22 cellular contexts compared by ENCODE assay signal in the genomic region with DNA sequence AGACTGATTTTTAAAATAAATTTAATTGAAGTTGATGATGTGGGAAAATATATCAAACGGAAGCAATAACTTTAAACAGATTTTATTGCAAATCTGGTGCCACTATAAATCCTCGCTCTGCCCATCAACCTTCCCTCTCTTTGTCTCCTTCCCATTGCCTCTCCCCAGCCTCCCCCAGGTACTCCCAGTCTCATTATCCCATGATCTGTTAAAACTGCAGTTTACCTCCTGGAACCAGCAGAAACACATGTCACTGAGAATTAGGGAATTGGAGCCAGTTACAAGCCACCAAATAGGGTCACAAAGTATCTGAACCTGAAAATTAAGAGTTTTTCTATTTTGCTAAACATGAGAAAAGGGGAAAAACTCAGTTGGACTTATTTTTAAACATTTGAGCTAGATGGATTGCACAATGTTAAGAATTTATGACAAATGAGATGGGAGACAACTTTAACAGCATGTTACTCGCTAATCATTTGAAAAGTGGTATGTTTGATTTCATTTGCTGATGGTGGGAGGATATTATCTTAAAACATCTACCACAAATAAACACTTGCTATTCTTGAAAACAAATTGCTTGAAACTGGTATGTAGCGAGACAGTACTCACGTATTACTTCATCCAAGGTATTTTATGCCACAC. TPM values are rescaled to one million over a fixed set of nuclear protein-coding genes. Genes with fewer than 3 reads are reported as not detected.
DNase-seq lines count a peak whose midpoint lies in the region; ATAC-seq and TF ChIP-seq lines count a peak whose summit lies in the region.
"Had no signal": no experiment of that assay in that cellular context is flagged by ENCODE, and none has a peak within 500 bp of the region (broad histone marks: within the 10 kb centered on the region; RNA-seq: fewer than 3 reads in every experiment).

No MANE protein-coding gene starts in this region.

- peaks cover 18% of the 10 kb centered on the region for H3K27me3 ChIP-seq in CD4-positive, alpha-beta memory T cell (ENCODE audit: insufficient read depth, low read length)
- H3K27me3 ChIP-seq in endodermal cell (ENCODE audit: control insufficient read depth, insufficient read depth, low read length, poor library complexity, severe bottlenecking) (no peaks in the 10 kb centered on the region), body of pancreas (no peaks in the 10 kb centered on the region), ascending aorta (no peaks in the 10 kb centered on the region)
- H3K27me3 ChIP-seq: breast epithelium had no signal

- H3K9ac ChIP-seq in endodermal cell (ENCODE audit: extremely low read depth, low read length, poor library complexity, severe bottlenecking) = no peak overlapping the region

- H3K9me3 Mint-ChIP-seq in CD4-positive, alpha-beta memory T cell = no peaks in the 10 kb centered on the region
- H3K9me3 Mint-ChIP-seq in endodermal cell (no peaks in the 10 kb centered on the region), nephron progenitor cell (no peaks in the 10 kb centered on the region)
- H3K9me3 Mint-ChIP-seq: activated naive CD4-positive, alpha-beta T cell treated with anti-CD3 and anti-CD28 coated beads, Interleukin-2, amount 50 U/mL, for 72 hours; stimulated activated naive CD8-positive, alpha-beta T cell treated with anti-CD3 and anti-CD28 coated beads, Interleukin-15, amount 100 ng/mL, for 72 hours had no signal

- H3K27me3 Mint-ChIP-seq in CD4-positive, alpha-beta memory T cell = peaks cover 30 to 41% of the 10 kb centered on the region in 2 donors
- H3K27me3 Mint-ChIP-seq in endodermal cell (ENCODE audit: insufficient read depth) = peaks cover 12% of the 10 kb centered on the region
- H3K27me3 Mint-ChIP-seq in nephron progenitor cell (ENCODE audit: low read depth, poor library complexity) = no peaks in the 10 kb centered on the region

- no peak for ATAC-seq in body of pancreas
- ATAC-seq in GM19467 (IDR thresholded peaks at IDR 0.05; ENCODE audit: unreplicated experiment) = no peak
- ATAC-seq: activated naive CD4-positive, alpha-beta T cell treated with anti-CD3 and anti-CD28 coated beads, Interleukin-2, amount 50 U/mL, for 72 hours; right cardiac atrium; stimulated activated naive CD8-positive, alpha-beta T cell treated with anti-CD3 and anti-CD28 coated beads, Interleukin-15, amount 100 ng/mL, for 72 hours had no signal

- peaks cover 10 to 29% (median 14%) of the 10 kb centered on the region in 4 donors for H3K4me1 Mint-ChIP-seq in CD4-positive, alpha-beta memory T cell
- H3K4me1 Mint-ChIP-seq in endodermal cell (peaks cover 39% of the 10 kb centered on the region), nephron progenitor cell (peaks cover 92% of the 10 kb centered on the region)

- TF ChIP-seq POLR2A in body of pancreas (IDR thresholded peaks at IDR 0.05) = no peak

- H3K36me3 Mint-ChIP-seq in CD4-positive, alpha-beta memory T cell = no peaks in the 10 kb centered on the region
- H3K36me3 Mint-ChIP-seq in endodermal cell (ENCODE audit: low read depth) (no peaks in the 10 kb centered on the region), nephron progenitor cell (ENCODE audit: low read depth) (no peaks in the 10 kb centered on the region)

- TF ChIP-seq CTCF in endodermal cell (conservative IDR thresholded peaks at IDR 0.05) (no peak), nephron progenitor cell (IDR thresholded peaks at IDR 0.05) (no peak), body of pancreas (IDR thresholded peaks at IDR 0.05) (peak in 1 of 7 experiments; percentile 1), ascending aorta (IDR thresholded peaks at IDR 0.05) (no peak)

- no peak for DNase-seq in CD4-positive, alpha-beta memory T cell
- no peak for DNase-seq in HEK293T (ENCODE audit: extremely low spot score)
- DNase-seq in endodermal cell = no peak
- DNase-seq in nephron progenitor cell = no peak
- DNase-seq in kidney tubule cell (ENCODE audit: low spot score) = no peak
- no peak for DNase-seq in body of pancreas
- no peak for DNase-seq in ascending aorta (ENCODE audit: low spot score in 2 of 2)
- DNase-seq: activated CD4-positive, alpha-beta T cell treated with anti-CD3 and anti-CD28 coated beads for 48 hours; activated CD8-positive, alpha-beta memory T cell treated with anti-CD3 and anti-CD28 coated beads, Interleukin-2, amount 50 U/mL, for 4 hours; HCEC 1CT; KG1; mesendoderm; MV-4-11; NCI-H2029 treated with DMSO at 0.1 percent for 48 hours; nucleus accumbens; stimulated activated naive CD8-positive, alpha-beta T cell treated with anti-CD3 and anti-CD28 coated beads, Interleukin-15, amount 100 ng/mL, for 72 hours had no signal

- WGBS in endodermal cell (ENCODE audit: insufficient coverage in 1 of 2, insufficient read length in 1 of 2), 2 experiments = 88 to 100% methylated on average over 1 to 5 of the region's 5 CpGs
- WGBS in body of pancreas, 2 donors = 74 to 75% methylated on average over 5 of the region's 5 CpGs

- POLR2A ChIA-PET in CD4-positive, alpha-beta memory T cell (lab: Charles Lee; ENCODE audit: partially characterized antibody) = no interaction called here
- POLR2A ChIA-PET in HEK293T (lab: Yijun Ruan, JAX) = no interaction called here

- H3K36me3 ChIP-seq in CD4-positive, alpha-beta memory T cell (ENCODE audit: insufficient read depth, low read length) = no peaks in the 10 kb centered on the region
- H3K36me3 ChIP-seq in endodermal cell (ENCODE audit: control insufficient read depth, insufficient read depth, low read length) (no peaks in the 10 kb centered on the region), body of pancreas (replicated peaks in 1 of 2; ENCODE audit: insufficient read depth in 1 of 2, low read depth in 2 of 2) (no peaks in the 10 kb centered on the region), ascending aorta (no peaks in the 10 kb centered on the region)
- H3K36me3 ChIP-seq: breast epithelium had no signal

- no peaks in the 10 kb centered on the region for H3K9me3 ChIP-seq in CD4-positive, alpha-beta memory T cell (ENCODE audit: control insufficient read depth in 1 of 2, low read length in 2 of 2)
- H3K9me3 ChIP-seq in endodermal cell (ENCODE audit: control insufficient read depth, low read length) (no peaks in the 10 kb centered on the region), body of pancreas (peaks cover 0 to 5% (median 0%) of the 10 kb centered on the region in 3 donors), ascending aorta (no peaks in the 10 kb centered on the region)
- H3K9me3 ChIP-seq: breast epithelium had no signal

- H3K4me3 Mint-ChIP-seq in CD4-positive, alpha-beta memory T cell = peak overlapping the region in 7 of 8 donors; percentile 7 to 66 (median 54)
- H3K4me3 Mint-ChIP-seq in endodermal cell (peak overlapping the region; percentile 98), nephron progenitor cell (peak overlapping the region; percentile 99)

- no peak overlapping the region for H3K4me3 ChIP-seq in CD4-positive, alpha-beta memory T cell (ENCODE audit: low read length in 2 of 2)
- H3K4me3 ChIP-seq in endodermal cell (ENCODE audit: low read length) = no peak overlapping the region
- no peak overlapping the region for H3K4me3 ChIP-seq in body of pancreas
- no peak overlapping the region for H3K4me3 ChIP-seq in ascending aorta

- H3K27ac Mint-ChIP-seq in CD4-positive, alpha-beta memory T cell = no peak overlapping the region
- no peak overlapping the region for H3K27ac Mint-ChIP-seq in endodermal cell
- peak overlapping the region; percentile 94 for H3K27ac Mint-ChIP-seq in nephron progenitor cell
- H3K27ac Mint-ChIP-seq: activated naive CD4-positive, alpha-beta T cell treated with anti-CD3 and anti-CD28 coated beads, Interleukin-2, amount 50 U/mL, for 72 hours; stimulated activated naive CD8-positive, alpha-beta T cell treated with anti-CD3 and anti-CD28 coated beads, Interleukin-15, amount 100 ng/mL, for 72 hours had no signal

- no peak overlapping the region for H3K27ac ChIP-seq in CD4-positive, alpha-beta memory T cell (ENCODE audit: low read depth, low read length)
- no peak overlapping the region for H3K27ac ChIP-seq in endodermal cell (ENCODE audit: low read depth, low read length)
- H3K27ac ChIP-seq in body of pancreas = no peak overlapping the region
- no peak overlapping the region for H3K27ac ChIP-seq in ascending aorta
- H3K27ac ChIP-seq: HL-60, RWPE1 had no signal

- CTCF ChIA-PET in CD4-positive, alpha-beta memory T cell (lab: Charles Lee; ENCODE audit: partially characterized antibody) = no interaction called here
- CTCF ChIA-PET in HEK293T (lab: Yijun Ruan, JAX) = no interaction called here

- peaks cover 22% of the 10 kb centered on the region for H3K4me1 ChIP-seq in CD4-positive, alpha-beta memory T cell (ENCODE audit: insufficient read depth, low read length)
- H3K4me1 ChIP-seq in endodermal cell (ENCODE audit: control insufficient read depth, insufficient read depth, low read length) (peaks cover 1% of the 10 kb centered on the region), body of pancreas (peaks cover 33% of the 10 kb centered on the region), ascending aorta (peaks cover 0 to 7% of the 10 kb centered on the region in 2 donors)
- H3K4me1 ChIP-seq: breast epithelium had no signal

- intact Hi-C loops in CD4-positive, alpha-beta memory T cell (cut with micrococcal nuclease) = no loop called here
- intact Hi-C loops in body of pancreas (cut with DNase I) = no loop called here
- intact Hi-C loops in ascending aorta (cut with DNase I) = no loop called here

TF ChIP-seq in HEK293T, 16 proteins besides CTCF, POLR2A, EP300 and RAD21:
- no peak for TF ChIP-seq FOXM1 (IDR thresholded peaks at IDR 0.05; ENCODE audit: borderline replicate concordance)
- TF ChIP-seq, protein P1, sequence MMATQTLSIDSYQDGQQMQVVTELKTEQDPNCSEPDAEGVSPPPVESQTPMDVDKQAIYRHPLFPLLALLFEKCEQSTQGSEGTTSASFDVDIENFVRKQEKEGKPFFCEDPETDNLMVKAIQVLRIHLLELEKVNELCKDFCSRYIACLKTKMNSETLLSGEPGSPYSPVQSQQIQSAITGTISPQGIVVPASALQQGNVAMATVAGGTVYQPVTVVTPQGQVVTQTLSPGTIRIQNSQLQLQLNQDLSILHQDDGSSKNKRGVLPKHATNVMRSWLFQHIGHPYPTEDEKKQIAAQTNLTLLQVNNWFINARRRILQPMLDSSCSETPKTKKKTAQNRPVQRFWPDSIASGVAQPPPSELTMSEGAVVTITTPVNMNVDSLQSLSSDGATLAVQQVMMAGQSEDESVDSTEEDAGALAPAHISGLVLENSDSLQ (IDR thresholded peaks at IDR 0.05) = peak; percentile 50; the same call in 1 of the 2 replicates

RNA-seq across cellular contexts. Expression of a gene that starts 2.4 kb away (rescaled TPM):
- total RNA-seq in CD4-positive, alpha-beta memory T cell = not detected
- under 1 TPM in 1 of 2 donors, not detected in 1; 0.02 TPM for polyA plus RNA-seq in CD4-positive, alpha-beta memory T cell
- 10 to 100 TPM; 12.0 to 12.4 TPM for total RNA-seq in endodermal cell
- polyA plus RNA-seq in endodermal cell (2013, experiment 1 of 2) = 24.1 TPM
- 23.9 TPM for polyA plus RNA-seq in endodermal cell (2013, experiment 2 of 2)
- total RNA-seq in body of pancreas = 1 to 10 TPM; 3.0 to 5.2 TPM
- total RNA-seq in ascending aorta = not detected
